Comparison of ENCODE assay signal across 16 cellular contexts in genomic region chr11:108559904-108560303, GRCh38. TPM values are rescaled to one million over a fixed set of nuclear protein-coding genes. Genes with fewer than 3 reads are reported as not detected.
A peak's percentile ranks its signal among the peaks of the same experiment; 100 is the strongest.
DNase-seq lines count a peak whose midpoint lies in the region; TF ChIP-seq lines count a peak whose summit lies in the region.
"Had no signal": no experiment of that assay in that cellular context is flagged by ENCODE, and none has a peak within 500 bp of the region (broad histone marks: within the 10 kb centered on the region; RNA-seq: fewer than 3 reads in every experiment).

No MANE protein-coding gene starts in this region.

- H3K4me3 ChIP-seq in adipocyte (ENCODE audit: low read length) (peak overlapping the region; percentile 68), fibroblast of villous mesenchyme (ENCODE audit: low read depth, low read length) (no peak overlapping the region), smooth muscle cell (no peak overlapping the region), Karpas-422 (ENCODE audit: low read length) (no peak overlapping the region), adrenal gland (no peak overlapping the region)
- H3K4me3 ChIP-seq: gastrocnemius medialis, right atrium auricular region had no signal

- no peaks in the 10 kb centered on the region for H3K79me2 ChIP-seq in smooth muscle cell (ENCODE audit: low read depth)
- H3K79me2 ChIP-seq in Karpas-422 (ENCODE audit: low read length) = no peaks in the 10 kb centered on the region

- H2AFZ ChIP-seq in smooth muscle cell (ENCODE audit: low read depth) = peak overlapping the region; percentile 11
- no peak overlapping the region for H2AFZ ChIP-seq in Karpas-422 (ENCODE audit: low read length)

- peak overlapping the region; percentile 16 for H3K9ac ChIP-seq in adipocyte (ENCODE audit: low read length)
- H3K9ac ChIP-seq in smooth muscle cell (ENCODE audit: low read depth) = no peak overlapping the region
- H3K9ac ChIP-seq in Karpas-422 (ENCODE audit: low read length) = no peak overlapping the region

- H3K36me3 ChIP-seq in adipocyte (ENCODE audit: control insufficient read depth, insufficient read depth, low read length, severe bottlenecking) = no peaks in the 10 kb centered on the region
- no peaks in the 10 kb centered on the region for H3K36me3 ChIP-seq in smooth muscle cell (ENCODE audit: low read depth)
- H3K36me3 ChIP-seq in Karpas-422 (ENCODE audit: insufficient read depth, low read length) = no peaks in the 10 kb centered on the region
- H3K36me3 ChIP-seq in adrenal gland (replicated peaks in 1 of 2) = no peaks in the 10 kb centered on the region
- H3K36me3 ChIP-seq: gastrocnemius medialis, right atrium auricular region had no signal

- no peaks in the 10 kb centered on the region for H3K9me2 ChIP-seq in Karpas-422 (replicated peaks; ENCODE audit: insufficient read depth, low read length)

- 16% methylated on average over 2 of the region's 2 CpGs for WGBS in smooth muscle cell (ENCODE audit: low lambda C conversion rate)
- WGBS in adrenal gland, 4 donors = 66 to 88% (median 69%) methylated on average over 2 of the region's 2 CpGs

- H3K9me3 ChIP-seq in adipocyte (ENCODE audit: control insufficient read depth, low read length) (no peaks in the 10 kb centered on the region), smooth muscle cell (replicated peaks; ENCODE audit: low read depth) (no peaks in the 10 kb centered on the region), Karpas-422 (ENCODE audit: low read length) (no peaks in the 10 kb centered on the region), adrenal gland (replicated peaks in 1 of 3) (no peaks in the 10 kb centered on the region)
- H3K9me3 ChIP-seq: gastrocnemius medialis, right atrium auricular region had no signal

- intact Hi-C loops in adrenal gland (cut with DNase I) = loop anchor here in 1 of 2 donors (10.0 kb wide), 1 partner anchor 455 kb away; no protein-coding TSS in a partner anchor

- no peaks in the 10 kb centered on the region for H3K27me3 ChIP-seq in adipocyte (replicated peaks; ENCODE audit: control insufficient read depth, insufficient read depth, low read length)
- H3K27me3 ChIP-seq in smooth muscle cell (ENCODE audit: low read depth) = no peaks in the 10 kb centered on the region
- H3K27me3 ChIP-seq in Karpas-422 (ENCODE audit: low read length) = no peaks in the 10 kb centered on the region
- H3K27me3 ChIP-seq in adrenal gland = no peaks in the 10 kb centered on the region
- H3K27me3 ChIP-seq: gastrocnemius medialis, right atrium auricular region had no signal

- TF ChIP-seq POLR2A in adrenal gland (IDR thresholded peaks at IDR 0.05) = no peak

- H4K20me1 ChIP-seq in smooth muscle cell (ENCODE audit: low read depth) (no peaks in the 10 kb centered on the region), Karpas-422 (ENCODE audit: insufficient read depth, low read depth, low read length) (no peaks in the 10 kb centered on the region)

- peaks cover 23% of the 10 kb centered on the region for H3F3A ChIP-seq in smooth muscle cell (ENCODE audit: low read depth)

- peaks cover 39% of the 10 kb centered on the region for H3K4me1 ChIP-seq in adipocyte (ENCODE audit: control insufficient read depth, insufficient read depth, low read length)
- H3K4me1 ChIP-seq in smooth muscle cell (ENCODE audit: low read depth) = peaks cover 19% of the 10 kb centered on the region
- H3K4me1 ChIP-seq in Karpas-422 (ENCODE audit: low read length) = peaks cover 6% of the 10 kb centered on the region; the same call in 1 of the 2 replicates
- no peaks in the 10 kb centered on the region for H3K4me1 ChIP-seq in adrenal gland (replicated peaks in 1 of 2)
- H3K4me1 ChIP-seq: gastrocnemius medialis, right atrium auricular region had no signal

- H3K27ac ChIP-seq in smooth muscle cell (ENCODE audit: low read depth) (peak overlapping the region; percentile 60), Karpas-422 (ENCODE audit: low read length) (no peak overlapping the region), adrenal gland (no peak overlapping the region)
- H3K27ac ChIP-seq: gastrocnemius medialis, right atrium auricular region, RWPE1 had no signal

- DNase-seq in GM04504 (ENCODE audit: low read depth) (peak; percentile 82), adipocyte (ENCODE audit: low read depth) (peak; percentile 88), fibroblast of villous mesenchyme (ENCODE audit: low read depth) (peak; percentile 95), smooth muscle cell (lab: John Stamatoyannopoulos, UW; ENCODE audit: unreplicated experiment) (no peak), Karpas-422 (no peak), adrenal gland (no peak), NOMO-1 (lab: John Stamatoyannopoulos, UW; ENCODE audit: unreplicated experiment in 2 of 2) (no peak)
- DNase-seq: activated CD4-positive, alpha-beta T cell treated with anti-CD3 and anti-CD28 coated beads, Interleukin-2, amount 50 U/mL, for 48 hours; aorta; COR-L47; gastrocnemius medialis; NCI-H2081 treated with DMSO at 0.1 percent for 48 hours; NCI-H774; stimulated activated naive CD4-positive, alpha-beta T cell treated with Interleukin-2 at 50 U/mL for 16 hours had no signal

- H3K4me2 ChIP-seq in smooth muscle cell (peak overlapping the region; percentile 62), Karpas-422 (ENCODE audit: low read depth, low read length, poor library complexity, severe bottlenecking) (no peak overlapping the region)

- TF ChIP-seq CTCF in fibroblast of villous mesenchyme (IDR thresholded peaks at IDR 0.05; ENCODE audit: insufficient read depth, low read depth, low read length) (no peak), smooth muscle cell (IDR thresholded peaks at IDR 0.05; ENCODE audit: borderline replicate concordance, insufficient read depth, poor library complexity, severe bottlenecking) (no peak), adrenal gland (IDR thresholded peaks at IDR 0.05) (no peak)

RNA-seq across cellular contexts. Expression of gene EXPH5, which starts 33.7 kb away (rescaled TPM):
- total RNA-seq in fibroblast of villous mesenchyme (0.32 and 2.2 TPM in 2 replicates), smooth muscle cell (5.7 and 6.9 TPM in 2 replicates), adrenal gland (1 to 10 TPM in 6 of 8 donors, under 1 TPM in 2; 0.14 to 7.4 (median 1.6) TPM)
- polyA plus RNA-seq in smooth muscle cell (0.54 and 1.6 TPM in 2 replicates), adrenal gland (under 1 TPM; 0.16 to 0.40 (median 0.27) TPM)
- total RNA-seq in Karpas-422 (2014; rRNA removed; shearing (Covaris generic); ENCODE audit: low replicate concordance) = 0.07 TPM in 1 of 2 replicates, not detected in the other

Comparison
In these comparisons a context has a peak if more than half of its experiments do, and no peak if none do; other contexts are left out.
1. DNase-seq: peak in GM04504 (single experiment), adipocyte (single experiment) and fibroblast of villous mesenchyme (single experiment); none in smooth muscle cell (single experiment), Karpas-422 (single experiment), adrenal gland (0 of 7) and NOMO-1 (0 of 2).